Comparison of ENCODE assay signal across 24 cellular contexts in genomic region chr3:37606472-37606871, GRCh38.
DNase-seq lines count a peak whose midpoint lies in the region; ATAC-seq, FAIRE-seq and TF ChIP-seq lines count a peak whose summit lies in the region.
"Had no signal": no experiment of that assay in that cellular context is flagged by ENCODE, and none has a peak within 500 bp of the region (broad histone marks: within the 10 kb centered on the region; RNA-seq: fewer than 3 reads in every experiment).

No MANE protein-coding gene starts in this region.

- TF ChIP-seq CTCF in HepG2 (CRISPR knock-in tag; IDR thresholded peaks at IDR 0.05) (no peak), right lobe of liver (IDR thresholded peaks at IDR 0.05) (no peak), ascending aorta (IDR thresholded peaks at IDR 0.05) (no peak), thoracic aorta (IDR thresholded peaks at IDR 0.05) (no peak), osteocyte (IDR thresholded peaks at IDR 0.05) (no peak)

- no peak overlapping the region for H3K4me3 Mint-ChIP-seq in osteocyte (ENCODE audit: unreplicated experiment)
- H3K4me3 Mint-ChIP-seq: CD14-positive monocyte; CD4-positive, alpha-beta T cell; CD8-positive, alpha-beta memory T cell; HFFc6 had no signal

- H3K36me3 ChIP-seq in HepG2 (replicated peaks in 1 of 2; ENCODE audit: control insufficient read depth in 1 of 2, insufficient read depth in 2 of 2, low read length in 2 of 2) (no peaks in the 10 kb centered on the region), right lobe of liver (no peaks in the 10 kb centered on the region), ascending aorta (no peaks in the 10 kb centered on the region), thoracic aorta (no peaks in the 10 kb centered on the region)
- H3K36me3 ChIP-seq: BE2C, HAP-1 had no signal

- TF ChIP-seq POLR2A in HepG2 (IDR thresholded peaks at IDR 0.05; ENCODE audit: insufficient read depth in 1 of 2, low read depth in 2 of 2, low read length in 2 of 2): no peak
- no peak for TF ChIP-seq POLR2A in right lobe of liver (IDR thresholded peaks at IDR 0.05)

- H3K9ac ChIP-seq in HepG2 (ENCODE audit: insufficient read depth, low read depth, low read length): no peak overlapping the region

- TF ChIP-seq RAD21 in HepG2 (CRISPR knock-in tag; IDR thresholded peaks at IDR 0.05): no peak

- in situ Hi-C loops in HepG2 (cut with HindIII; ENCODE audit: extremely low pct_ligation_motif_present, low pct_unique_long_range_greater_than_20kb): no loop called here

- no peak overlapping the region for H3K27ac Mint-ChIP-seq in osteocyte (ENCODE audit: unreplicated experiment)
- H3K27ac Mint-ChIP-seq: CD4-positive, alpha-beta T cell; CD8-positive, alpha-beta memory T cell; HFFc6 had no signal

- BruUV-seq in HepG2 (replicated peaks; lab: Mats Ljungman, UMichigan): no TSS peak

- intact Hi-C loops in HepG2 (cut with micrococcal nuclease; ENCODE audit: unreplicated experiment): no loop called here
- intact Hi-C loops in right lobe of liver (cut with DNase I): no loop called here
- intact Hi-C loops in ascending aorta (cut with DNase I): no loop called here

- no peaks in the 10 kb centered on the region for H3K9me3 ChIP-seq in HepG2 (ENCODE audit: low read length)
- H3K9me3 ChIP-seq in right lobe of liver: no peaks in the 10 kb centered on the region
- no peaks in the 10 kb centered on the region for H3K9me3 ChIP-seq in ascending aorta
- H3K9me3 ChIP-seq in thoracic aorta: no peaks in the 10 kb centered on the region
- H3K9me3 ChIP-seq: BE2C, HAP-1 had no signal

- H3K4me1 ChIP-seq in HepG2 (ENCODE audit: insufficient read depth, low read length) (peaks cover 20% of the 10 kb centered on the region), right lobe of liver (peaks cover 0 to 12% (median 0%) of the 10 kb centered on the region in 4 donors), ascending aorta (peaks cover 11 to 52% of the 10 kb centered on the region in 2 donors), thoracic aorta (ENCODE audit: control insufficient read depth in 1 of 2, low read depth in 2 of 2) (peaks cover 43 to 84% of the 10 kb centered on the region in 2 donors)
- H3K4me1 ChIP-seq: BE2C, HAP-1 had no signal

- peaks cover 4% of the 10 kb centered on the region for H3K27me3 Mint-ChIP-seq in osteocyte (ENCODE audit: unreplicated experiment)

- no peaks in the 10 kb centered on the region for H3K4me1 Mint-ChIP-seq in osteocyte (ENCODE audit: unreplicated experiment)
- H3K4me1 Mint-ChIP-seq: CD14-positive monocyte; CD8-positive, alpha-beta memory T cell had no signal

- H2AFZ ChIP-seq in HepG2 (ENCODE audit: low read length): no peak overlapping the region

- H3K79me2 ChIP-seq in HepG2 (ENCODE audit: insufficient read depth, low read length): no peaks in the 10 kb centered on the region

- H4K20me1 ChIP-seq in HepG2 (ENCODE audit: insufficient read depth, low read length): no peaks in the 10 kb centered on the region

- POLR2A ChIA-PET in HepG2 (lab: Yijun Ruan, JAX): no interaction called here

- no peak for ATAC-seq in HepG2
- ATAC-seq in right lobe of liver: no peak
- no peak for ATAC-seq in thoracic aorta (ENCODE audit: insufficient number of reproducible peaks, low FRiP score, low read depth)

- CTCF ChIA-PET in HepG2 (lab: Yijun Ruan, JAX; ENCODE audit: low intra/inter-chr PET ratio, low total read pairs): no interaction called here

- DNase-seq in HepG2 (ENCODE audit: low spot score): no peak
- no peak for DNase-seq in right lobe of liver
- DNase-seq in ascending aorta (ENCODE audit: low spot score in 2 of 2): no peak
- DNase-seq in thoracic aorta (ENCODE audit: low spot score): no peak
- DNase-seq in C1 segment of cervical spinal cord (lab: John Stamatoyannopoulos, UW): no peak
- DNase-seq in midbrain (lab: John Stamatoyannopoulos, UW): no peak
- no peak for DNase-seq in osteocyte (ENCODE audit: extremely low spot score, unreplicated experiment)
- DNase-seq: ACHN; AML-193; BE2C; CD4-positive, alpha-beta T cell; CD8-positive, alpha-beta memory T cell; DMS53; DMS79 treated with DMSO at 0.1 percent for 48 hours; GF-D8; GOT3; HFFc6 had no signal

- no peaks in the 10 kb centered on the region for H3K36me3 Mint-ChIP-seq in osteocyte (ENCODE audit: unreplicated experiment)
- H3K36me3 Mint-ChIP-seq: CD14-positive monocyte; CD8-positive, alpha-beta memory T cell had no signal

- no peak overlapping the region for H3K4me2 ChIP-seq in HepG2 (ENCODE audit: low read depth, low read length)

- FAIRE-seq in HepG2 (lab: Jason Lieb, UNC): no peak
- FAIRE-seq: A204.1, D721Med, GM12891, H54 had no signal

- TF ChIP-seq EP300 in HepG2 (IDR thresholded peaks at IDR 0.05; ENCODE audit: low read depth in 2 of 2, low read length in 2 of 2): no peak
- TF ChIP-seq EP300 in HepG2 (CRISPR knock-in tag; IDR thresholded peaks at IDR 0.05; ENCODE audit: borderline replicate concordance): no peak

- 2% methylated on average over 4 of the region's 5 CpGs for WGBS in HepG2 (ENCODE audit: low lambda C conversion rate)
- WGBS in right lobe of liver (ENCODE audit: insufficient coverage, low coverage, low lambda C conversion rate, missing lambda C conversion rate): 60% methylated on average over 1 of the region's 5 CpGs

- H3K27me3 ChIP-seq in HepG2 (ENCODE audit: control insufficient read depth in 1 of 2, insufficient read depth in 2 of 2, low read length in 2 of 2) (no peaks in the 10 kb centered on the region; a peak in 1 of 5 replicates), right lobe of liver (no peaks in the 10 kb centered on the region), ascending aorta (no peaks in the 10 kb centered on the region), thoracic aorta (replicated peaks; ENCODE audit: insufficient read depth) (no peaks in the 10 kb centered on the region)
- H3K27me3 ChIP-seq: BE2C had no signal

- no peaks in the 10 kb centered on the region for H3K9me3 Mint-ChIP-seq in osteocyte (ENCODE audit: unreplicated experiment)
- H3K9me3 Mint-ChIP-seq: CD14-positive monocyte; CD4-positive, alpha-beta T cell; HFFc6 had no signal

- H3K27ac ChIP-seq in HepG2 (ENCODE audit: extremely low read length, insufficient read depth, low read length): no peak overlapping the region
- H3K27ac ChIP-seq in right lobe of liver: no peak overlapping the region
- peak overlapping the region; percentile 23 to 92 for H3K27ac ChIP-seq in ascending aorta
- H3K27ac ChIP-seq in thoracic aorta: peak overlapping the region; percentile 84 to 90
- H3K27ac ChIP-seq: 22Rv1 had no signal

- H3K4me3 ChIP-seq in HepG2 (replicated peaks in 1 of 3; ENCODE audit: insufficient read depth in 1 of 3, low read depth in 2 of 3, low read length in 3 of 3) (no peak overlapping the region), right lobe of liver (no peak overlapping the region), ascending aorta (no peak overlapping the region), thoracic aorta (no peak overlapping the region)
- H3K4me3 ChIP-seq: HAP-1 had no signal

TF ChIP-seq in HepG2, 621 proteins besides CTCF, POLR2A, EP300 and RAD21:
- TF ChIP-seq MAFF (IDR thresholded peaks at IDR 0.05; ENCODE audit: low read depth, low read length) (peak; percentile 58), MAFK (conservative IDR thresholded peaks at IDR 0.05 in 1 of 2, IDR thresholded peaks at IDR 0.05 in 1 of 2; ENCODE audit: low read length in 2 of 2) (peak; percentile 66 to 80), ZNF160 (CRISPR knock-in tag; IDR thresholded peaks at IDR 0.05) (no peak)

Comparison
In these comparisons a context has a peak if more than half of its experiments do, and no peak if none do; other contexts are left out.
1. H3K27ac ChIP-seq: peak in ascending aorta (2 of 2) and thoracic aorta (2 of 2); none in HepG2 (single experiment) and right lobe of liver (0 of 3).